Comparison of ENCODE assay signal across 1 cellular context in genomic region chr9:131214457-131214856, GRCh38.
TF ChIP-seq lines count a peak whose summit lies in the region.

No MANE protein-coding gene starts in this region.

TF ChIP-seq in IMR-90, 13 proteins besides CTCF, POLR2A, EP300 and RAD21 (continued from another document):
- TF ChIP-seq ELK1 (IDR thresholded peaks at IDR 0.05; ENCODE audit: borderline replicate concordance, low read depth, low read length) (no peak), USF2 (IDR thresholded peaks at IDR 0.05; ENCODE audit: low read depth, low read length) (no peak)
